In genomic region chr1:91555821-91556531, GRCh38 we compare ENCODE assay signal across 1 cellular context.
TF ChIP-seq lines count a peak whose summit lies in the region.

No MANE protein-coding gene starts in this region.

TF ChIP-seq in GM12878, 131 proteins besides CTCF, POLR2A, EP300 and RAD21 (continued from another document):
- peak; percentile 73 for TF ChIP-seq JUNB (IDR thresholded peaks at IDR 0.05)
TF ChIP-seq in GM12878: peak in this region for 8.
